13 cellular contexts compared by ENCODE assay signal in the genomic region with DNA sequence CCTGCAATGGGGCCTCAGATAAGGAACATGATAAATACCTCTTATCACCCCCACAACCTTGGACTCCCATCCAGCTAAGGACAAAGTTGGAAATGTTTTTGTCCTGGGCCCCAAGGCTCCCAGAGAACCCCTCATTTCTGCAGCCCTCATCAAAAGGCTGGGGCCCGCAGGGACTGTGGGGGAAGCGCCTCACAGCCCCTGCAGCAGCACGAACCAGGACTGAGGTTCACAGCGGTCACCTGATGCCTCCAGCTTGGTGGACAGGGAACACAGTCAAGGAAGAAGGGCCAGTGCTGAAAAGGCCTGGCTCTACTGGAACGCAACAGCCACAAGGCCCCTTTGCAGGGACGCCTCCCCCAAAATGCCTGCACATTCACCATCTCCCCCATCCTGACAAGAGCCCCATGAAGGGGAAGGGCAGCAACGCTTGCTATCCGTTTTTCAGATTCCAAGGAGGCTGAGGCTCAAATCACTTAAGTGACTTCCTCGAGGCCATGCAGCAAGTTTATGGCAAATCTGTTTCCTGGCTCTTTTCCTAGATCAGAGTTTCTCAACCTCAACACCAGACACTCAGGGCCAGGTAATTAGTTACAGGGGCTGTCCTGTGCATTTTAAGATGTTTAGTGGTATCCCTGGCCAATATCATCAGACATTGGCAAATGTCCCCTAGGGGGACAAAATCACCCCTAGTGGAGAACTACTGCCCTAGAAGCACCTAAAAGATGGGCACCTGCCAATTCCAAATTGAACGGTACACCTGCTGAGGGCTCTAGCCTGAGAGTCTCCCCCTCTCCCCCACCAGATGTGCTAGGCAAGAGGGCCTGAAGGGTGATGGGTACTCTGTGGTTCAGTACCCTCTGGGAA. TPM values are rescaled to one million over a fixed set of nuclear protein-coding genes. Genes with fewer than 3 reads are reported as not detected.
DNase-seq lines count a peak whose midpoint lies in the region; ATAC-seq and TF ChIP-seq lines count a peak whose summit lies in the region.
"Had no signal": no experiment of that assay in that cellular context is flagged by ENCODE, and none has a peak within 500 bp of the region (broad histone marks: within the 10 kb centered on the region; RNA-seq: fewer than 3 reads in every experiment).

No MANE protein-coding gene starts in this region.

- DNase-seq in left ventricle myocardium inferior (no peak), cardiac septum (ENCODE audit: low spot score) (no peak), adipocyte (ENCODE audit: low read depth) (peak; percentile 57), mesenchymal stem cell (no peak), SKM-1 (lab: John Stamatoyannopoulos, UW; ENCODE audit: unreplicated experiment) (no peak), nucleus accumbens (lab: John Stamatoyannopoulos, UW) (no peak)
- no peak for DNase-seq in effector CD8-positive, alpha-beta T cell (lab: John Stamatoyannopoulos, UW)
- DNase-seq: activated CD8-positive, alpha-beta memory T cell treated with anti-CD3 and anti-CD28 coated beads, Interleukin-2, amount 50 U/mL, for 48 hours; aorta had no signal

- H3K79me1 ChIP-seq in mesenchymal stem cell (replicated peaks; ENCODE audit: low read length, poor library complexity, severe bottlenecking), result peaks cover 48% of the 10 kb centered on the region

- peak overlapping the region; percentile 48 for H4K8ac ChIP-seq in mesenchymal stem cell (ENCODE audit: low read length)

- TF ChIP-seq CTCF in left ventricle myocardium inferior (IDR thresholded peaks at IDR 0.05; ENCODE audit: borderline replicate concordance), result no peak

- peak overlapping the region; percentile 85 for H4K91ac ChIP-seq in mesenchymal stem cell (ENCODE audit: low read length)

- WGBS in mesenchymal stem cell, result 82% methylated on average over 10 of the region's 10 CpGs

- H2BK5ac ChIP-seq in mesenchymal stem cell (ENCODE audit: low read depth, low read length, poor library complexity, severe bottlenecking), result peak overlapping the region; percentile 37

- H2AK5ac ChIP-seq in mesenchymal stem cell (ENCODE audit: low read length, severe bottlenecking), result peak overlapping the region; percentile 98

- no peak overlapping the region for H3K23ac ChIP-seq in mesenchymal stem cell (ENCODE audit: low read length in 2 of 2)

- H3K27ac ChIP-seq in left ventricle myocardium inferior (replicated peaks), result peak overlapping the region; percentile 85
- no peak overlapping the region for H3K27ac ChIP-seq in mesenchymal stem cell (ENCODE audit: low read length, poor library complexity, severe bottlenecking)

- peak overlapping the region; percentile 97 for H2BK12ac ChIP-seq in mesenchymal stem cell (ENCODE audit: low read length in 2 of 2)

- H3K4me1 ChIP-seq in left ventricle myocardium inferior (peaks cover 100% of the 10 kb centered on the region), adipocyte (ENCODE audit: control insufficient read depth, insufficient read depth, low read length) (peaks cover 26% of the 10 kb centered on the region), mesenchymal stem cell (ENCODE audit: control insufficient read depth, insufficient read depth, low read depth, low read length) (peaks cover 61% of the 10 kb centered on the region)

- ATAC-seq in HG03378 (IDR thresholded peaks at IDR 0.05; ENCODE audit: unreplicated experiment), result no peak

- H3K4ac ChIP-seq in mesenchymal stem cell (ENCODE audit: low read depth in 1 of 2, low read length in 2 of 2), result peak overlapping the region; percentile 54 to 66

- H3K36me3 ChIP-seq in left ventricle myocardium inferior, result no peaks in the 10 kb centered on the region
- H3K36me3 ChIP-seq in adipocyte (ENCODE audit: control insufficient read depth, insufficient read depth, low read length, severe bottlenecking), result no peaks in the 10 kb centered on the region
- H3K36me3 ChIP-seq in mesenchymal stem cell (ENCODE audit: control insufficient read depth in 1 of 2, insufficient read depth in 2 of 2, low read depth in 1 of 2, low read length in 2 of 2), result peaks cover 0 to 24% of the 10 kb centered on the region in 2 experiments

- H2AFZ ChIP-seq in mesenchymal stem cell (ENCODE audit: low read depth, low read length), result no peak overlapping the region

- H3K9me3 ChIP-seq in left ventricle myocardium inferior (replicated peaks), result no peaks in the 10 kb centered on the region
- H3K9me3 ChIP-seq in adipocyte (ENCODE audit: control insufficient read depth, low read length), result no peaks in the 10 kb centered on the region
- H3K9me3 ChIP-seq in mesenchymal stem cell (ENCODE audit: control insufficient read depth, low read length), result no peaks in the 10 kb centered on the region

- no peak overlapping the region for H3K4me2 ChIP-seq in mesenchymal stem cell (ENCODE audit: low read length, poor library complexity, severe bottlenecking)

- no peak overlapping the region for H3K9ac ChIP-seq in adipocyte (ENCODE audit: low read length)
- H3K9ac ChIP-seq in mesenchymal stem cell (ENCODE audit: low read length), result no peak overlapping the region

- H3K18ac ChIP-seq in mesenchymal stem cell (ENCODE audit: low read depth in 1 of 2, low read length in 2 of 2), result peak overlapping the region; percentile 95 to 98

- H3K27me3 ChIP-seq in left ventricle myocardium inferior (ENCODE audit: low read depth) (no peaks in the 10 kb centered on the region), adipocyte (replicated peaks; ENCODE audit: control insufficient read depth, insufficient read depth, low read length) (no peaks in the 10 kb centered on the region), mesenchymal stem cell (ENCODE audit: control insufficient read depth in 1 of 2, insufficient read depth in 1 of 2, low read length in 2 of 2) (no peaks in the 10 kb centered on the region)

- intact Hi-C loops in left ventricle myocardium inferior (cut with micrococcal nuclease) (no loop called here), cardiac septum (cut with DNase I) (no loop called here)

- peak overlapping the region; percentile 76 for H2BK120ac ChIP-seq in mesenchymal stem cell (ENCODE audit: low read depth, low read length)

- H3K4me3 ChIP-seq in left ventricle myocardium inferior, result peak overlapping the region; percentile 43
- no peak overlapping the region for H3K4me3 ChIP-seq in adipocyte (ENCODE audit: low read length)
- H3K4me3 ChIP-seq in mesenchymal stem cell (ENCODE audit: insufficient read depth in 1 of 2, low read depth in 1 of 2, low read length in 2 of 2), result no peak overlapping the region

- peak overlapping the region; percentile 95 for H2BK15ac ChIP-seq in mesenchymal stem cell (ENCODE audit: low read depth, poor library complexity, severe bottlenecking)

- H3K14ac ChIP-seq in mesenchymal stem cell (ENCODE audit: low read length in 2 of 2), result peak overlapping the region in 1 of 2 experiments; percentile 44

RNA-seq across cellular contexts. Expression of a gene that starts 10.5 kb away (rescaled TPM):
- total RNA-seq in left ventricle myocardium inferior (39.9 TPM), cardiac septum (45.6 TPM)
- polyA plus RNA-seq in mesenchymal stem cell (2013, experiment 1 of 2), result 7.4 TPM
- 7.9 TPM for polyA plus RNA-seq in mesenchymal stem cell (2013, experiment 2 of 2)

RNA-seq across cellular contexts. Expression of a gene that starts 22.3 kb away (rescaled TPM):
- not detected for total RNA-seq in left ventricle myocardium inferior
- not detected for total RNA-seq in cardiac septum
- polyA plus RNA-seq in mesenchymal stem cell (2013, experiment 1 of 2), result not detected
- polyA plus RNA-seq in mesenchymal stem cell (2013, experiment 2 of 2), result not detected
- total RNA-seq: G401, neural crest cell had no signal
- polyA plus RNA-seq: AG04450 had no signal

RNA-seq across cellular contexts. Expression of a gene that starts 54.8 kb away (rescaled TPM):
- total RNA-seq in left ventricle myocardium inferior (5.3 TPM), cardiac septum (5.7 TPM)
- 3.6 TPM for polyA plus RNA-seq in mesenchymal stem cell (2013, experiment 1 of 2)
- polyA plus RNA-seq in mesenchymal stem cell (2013, experiment 2 of 2), result 2.9 TPM

RNA-seq across cellular contexts. Expression of a gene that starts 55.7 kb away (rescaled TPM):
- total RNA-seq in left ventricle myocardium inferior (0.88 TPM), cardiac septum (1.7 TPM)
- polyA plus RNA-seq in mesenchymal stem cell (2013, experiment 1 of 2), result 0.33 TPM
- 0.15 TPM for polyA plus RNA-seq in mesenchymal stem cell (2013, experiment 2 of 2)
- total RNA-seq: G401 had no signal
- polyA plus RNA-seq: AG04450 had no signal
